Comparison of ENCODE assay signal across 2 cellular contexts in genomic region chr1:51410568-51411460, GRCh38.
TF ChIP-seq lines count a peak whose summit lies in the region.

No MANE protein-coding gene starts in this region.

TF ChIP-seq in GM23338, 12 proteins besides CTCF, POLR2A, EP300 and RAD21 (continued from another document):
- TF ChIP-seq REST (IDR thresholded peaks at IDR 0.05; ENCODE audit: unreplicated experiment) = no peak
- no peak for TF ChIP-seq ZNF114 (CRISPR knock-in tag; IDR thresholded peaks at IDR 0.05)
- TF ChIP-seq JUNB (IDR thresholded peaks at IDR 0.05; ENCODE audit: unreplicated experiment) = no peak
- no peak for TF ChIP-seq EZH2phosphoT487 (IDR thresholded peaks at IDR 0.05; ENCODE audit: unreplicated experiment)
- TF ChIP-seq STAT1 (IDR thresholded peaks at IDR 0.05; ENCODE audit: unreplicated experiment) = no peak
- TF ChIP-seq ZNF462 (CRISPR knock-in tag; IDR thresholded peaks at IDR 0.05) = no peak
- TF ChIP-seq POLR2AphosphoS5 (IDR thresholded peaks at IDR 0.05; ENCODE audit: low read depth) = no peak
- no peak for TF ChIP-seq ZNF331 (CRISPR knock-in tag; IDR thresholded peaks at IDR 0.05; ENCODE audit: low read depth)

TF ChIP-seq in GM12878, 131 proteins besides CTCF, POLR2A, EP300 and RAD21:
- TF ChIP-seq, protein P1, sequence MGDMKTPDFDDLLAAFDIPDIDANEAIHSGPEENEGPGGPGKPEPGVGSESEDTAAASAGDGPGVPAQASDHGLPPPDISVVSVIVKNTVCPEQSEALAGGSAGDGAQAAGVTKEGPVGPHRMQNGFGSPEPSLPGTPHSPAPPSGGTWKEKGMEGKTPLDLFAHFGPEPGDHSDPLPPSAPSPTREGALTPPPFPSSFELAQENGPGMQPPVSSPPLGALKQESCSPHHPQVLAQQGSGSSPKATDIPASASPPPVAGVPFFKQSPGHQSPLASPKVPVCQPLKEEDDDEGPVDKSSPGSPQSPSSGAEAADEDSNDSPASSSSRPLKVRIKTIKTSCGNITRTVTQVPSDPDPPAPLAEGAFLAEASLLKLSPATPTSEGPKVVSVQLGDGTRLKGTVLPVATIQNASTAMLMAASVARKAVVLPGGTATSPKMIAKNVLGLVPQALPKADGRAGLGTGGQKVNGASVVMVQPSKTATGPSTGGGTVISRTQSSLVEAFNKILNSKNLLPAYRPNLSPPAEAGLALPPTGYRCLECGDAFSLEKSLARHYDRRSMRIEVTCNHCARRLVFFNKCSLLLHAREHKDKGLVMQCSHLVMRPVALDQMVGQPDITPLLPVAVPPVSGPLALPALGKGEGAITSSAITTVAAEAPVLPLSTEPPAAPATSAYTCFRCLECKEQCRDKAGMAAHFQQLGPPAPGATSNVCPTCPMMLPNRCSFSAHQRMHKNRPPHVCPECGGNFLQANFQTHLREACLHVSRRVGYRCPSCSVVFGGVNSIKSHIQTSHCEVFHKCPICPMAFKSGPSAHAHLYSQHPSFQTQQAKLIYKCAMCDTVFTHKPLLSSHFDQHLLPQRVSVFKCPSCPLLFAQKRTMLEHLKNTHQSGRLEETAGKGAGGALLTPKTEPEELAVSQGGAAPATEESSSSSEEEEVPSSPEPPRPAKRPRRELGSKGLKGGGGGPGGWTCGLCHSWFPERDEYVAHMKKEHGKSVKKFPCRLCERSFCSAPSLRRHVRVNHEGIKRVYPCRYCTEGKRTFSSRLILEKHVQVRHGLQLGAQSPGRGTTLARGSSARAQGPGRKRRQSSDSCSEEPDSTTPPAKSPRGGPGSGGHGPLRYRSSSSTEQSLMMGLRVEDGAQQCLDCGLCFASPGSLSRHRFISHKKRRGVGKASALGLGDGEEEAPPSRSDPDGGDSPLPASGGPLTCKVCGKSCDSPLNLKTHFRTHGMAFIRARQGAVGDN (IDR thresholded peaks at IDR 0.05) = no peak
- TF ChIP-seq SUPT20H (IDR thresholded peaks at IDR 0.05; ENCODE audit: borderline replicate concordance, control insufficient read depth, low read depth, low read length) = no peak
- 0 out of 2 replicates have a peak, but pooled peaks have one; percentile 67 for TF ChIP-seq MEF2A (IDR thresholded peaks at IDR 0.05; ENCODE audit: insufficient read depth, low read depth, low read length)
- TF ChIP-seq, protein P2, sequence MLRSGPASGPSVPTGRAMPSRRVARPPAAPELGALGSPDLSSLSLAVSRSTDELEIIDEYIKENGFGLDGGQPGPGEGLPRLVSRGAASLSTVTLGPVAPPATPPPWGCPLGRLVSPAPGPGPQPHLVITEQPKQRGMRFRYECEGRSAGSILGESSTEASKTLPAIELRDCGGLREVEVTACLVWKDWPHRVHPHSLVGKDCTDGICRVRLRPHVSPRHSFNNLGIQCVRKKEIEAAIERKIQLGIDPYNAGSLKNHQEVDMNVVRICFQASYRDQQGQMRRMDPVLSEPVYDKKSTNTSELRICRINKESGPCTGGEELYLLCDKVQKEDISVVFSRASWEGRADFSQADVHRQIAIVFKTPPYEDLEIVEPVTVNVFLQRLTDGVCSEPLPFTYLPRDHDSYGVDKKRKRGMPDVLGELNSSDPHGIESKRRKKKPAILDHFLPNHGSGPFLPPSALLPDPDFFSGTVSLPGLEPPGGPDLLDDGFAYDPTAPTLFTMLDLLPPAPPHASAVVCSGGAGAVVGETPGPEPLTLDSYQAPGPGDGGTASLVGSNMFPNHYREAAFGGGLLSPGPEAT (IDR thresholded peaks at IDR 0.05; ENCODE audit: low read depth) = no peak
- no peak for TF ChIP-seq HDAC2 (IDR thresholded peaks at IDR 0.05)
- no peak for TF ChIP-seq SIX5 (IDR thresholded peaks at IDR 0.05; ENCODE audit: low read depth, low read length, severe bottlenecking)
- no peak for TF ChIP-seq TARDBP (IDR thresholded peaks at IDR 0.05; ENCODE audit: borderline replicate concordance)
- TF ChIP-seq E2F4 (IDR thresholded peaks at IDR 0.05; ENCODE audit: low read depth, low read length) = no peak
- no peak for TF ChIP-seq PKNOX1 (IDR thresholded peaks at IDR 0.05)
- peak; percentile 70 for TF ChIP-seq JUNB (IDR thresholded peaks at IDR 0.05)
- peak; percentile 61; the same call in 1 of the 2 replicates for TF ChIP-seq TCF7 (IDR thresholded peaks at IDR 0.05; ENCODE audit: borderline replicate concordance)
- peak; percentile 48; the same call in 1 of the 2 replicates for TF ChIP-seq FOXM1 (IDR thresholded peaks at IDR 0.05; ENCODE audit: low read depth, low read length)
- no peak for TF ChIP-seq TAF1 (IDR thresholded peaks at IDR 0.05; ENCODE audit: borderline replicate concordance, low read depth, low read length)
- peak; percentile 74 for TF ChIP-seq NFIC (IDR thresholded peaks at IDR 0.05; ENCODE audit: low read depth, low read length)
- no peak for TF ChIP-seq DPF2 (IDR thresholded peaks at IDR 0.05)
- no peak for TF ChIP-seq TCF3 (IDR thresholded peaks at IDR 0.05; ENCODE audit: borderline replicate concordance, insufficient read depth, low read depth, low read length)
- TF ChIP-seq, protein P3, sequence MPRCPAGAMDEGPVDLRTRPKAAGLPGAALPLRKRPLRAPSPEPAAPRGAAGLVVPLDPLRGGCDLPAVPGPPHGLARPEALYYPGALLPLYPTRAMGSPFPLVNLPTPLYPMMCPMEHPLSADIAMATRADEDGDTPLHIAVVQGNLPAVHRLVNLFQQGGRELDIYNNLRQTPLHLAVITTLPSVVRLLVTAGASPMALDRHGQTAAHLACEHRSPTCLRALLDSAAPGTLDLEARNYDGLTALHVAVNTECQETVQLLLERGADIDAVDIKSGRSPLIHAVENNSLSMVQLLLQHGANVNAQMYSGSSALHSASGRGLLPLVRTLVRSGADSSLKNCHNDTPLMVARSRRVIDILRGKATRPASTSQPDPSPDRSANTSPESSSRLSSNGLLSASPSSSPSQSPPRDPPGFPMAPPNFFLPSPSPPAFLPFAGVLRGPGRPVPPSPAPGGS (IDR thresholded peaks at IDR 0.05; ENCODE audit: borderline replicate concordance, insufficient read depth, low read depth, low read length, poor library complexity, severe bottlenecking) = peak; percentile 18
- TF ChIP-seq CREM (IDR thresholded peaks at IDR 0.05; ENCODE audit: low read depth) = peak; percentile 34; the same call in 1 of the 2 replicates
